In genomic region chr10:85492684-85493083, GRCh38 we compare ENCODE assay signal across 1 cellular context.
A peak's percentile ranks its signal among the peaks of the same experiment; 100 is the strongest.
TF ChIP-seq lines count a peak whose summit lies in the region.

No MANE protein-coding gene starts in this region.

TF ChIP-seq in H1, 55 proteins besides CTCF, POLR2A, EP300 and RAD21 (continued from another document):
- TF ChIP-seq CHD7 (IDR thresholded peaks at IDR 0.05; ENCODE audit: insufficient replicate concordance, low read length), result no peak
- peak; percentile 98 for TF ChIP-seq TCF12 (IDR thresholded peaks at IDR 0.05; ENCODE audit: low read depth, low read length)
- no peak for TF ChIP-seq TBP (IDR thresholded peaks at IDR 0.05; ENCODE audit: low read depth, low read length)
- TF ChIP-seq CTBP2 (IDR thresholded peaks at IDR 0.05; ENCODE audit: borderline replicate concordance, insufficient read depth, insufficient read length, low read length), result peak; percentile 97
- TF ChIP-seq KDM5A (IDR thresholded peaks at IDR 0.05; ENCODE audit: low read length), result no peak
- no peak for TF ChIP-seq SRF (IDR thresholded peaks at IDR 0.05; ENCODE audit: low read depth, low read length)
- TF ChIP-seq BACH1 (IDR thresholded peaks at IDR 0.05; ENCODE audit: low read length), result no peak
- peak; percentile 61; the same call in 1 of the 2 replicates for TF ChIP-seq MAFK (IDR thresholded peaks at IDR 0.05; ENCODE audit: low read depth, low read length)
- no peak for TF ChIP-seq NRF1 (IDR thresholded peaks at IDR 0.05; ENCODE audit: low read depth, low read length)
- peak; percentile 86 for TF ChIP-seq YY1 (IDR thresholded peaks at IDR 0.05; ENCODE audit: low read depth, low read length)
- no peak for TF ChIP-seq CHD2 (IDR thresholded peaks at IDR 0.05; ENCODE audit: low read length)
- TF ChIP-seq ZNF274 (IDR thresholded peaks at IDR 0.05; ENCODE audit: borderline replicate concordance, extremely low read depth, low read length), result peak; percentile 39; the same call in 1 of the 2 replicates
- TF ChIP-seq BCL11A (IDR thresholded peaks at IDR 0.05; ENCODE audit: low read depth in 2 of 2, low read length in 2 of 2), result no peak
- 0 out of 2 replicates have a peak, but pooled peaks have one; percentile 26 for TF ChIP-seq SP4 (IDR thresholded peaks at IDR 0.05; ENCODE audit: low read length)
- 0 out of 4 replicates have a peak, but pooled peaks of 1 of the 2 experiments have one; percentile 26 for TF ChIP-seq SIN3A (conservative IDR thresholded peaks at IDR 0.05 in 1 of 2, IDR thresholded peaks at IDR 0.05 in 1 of 2; ENCODE audit: low read depth in 1 of 2, low read length in 2 of 2)
- TF ChIP-seq EZH2 (IDR thresholded peaks at IDR 0.05; ENCODE audit: low read depth, low read length, severe bottlenecking), result no peak
